Comparison of ENCODE assay signal across 11 cellular contexts in genomic region chr18:45449761-45450227, GRCh38.
A peak's percentile ranks its signal among the peaks of the same experiment; 100 is the strongest.
DNase-seq lines count a peak whose midpoint lies in the region; ATAC-seq and TF ChIP-seq lines count a peak whose summit lies in the region.
"Had no signal": no experiment of that assay in that cellular context is flagged by ENCODE, and none has a peak within 500 bp of the region (broad histone marks: within the 10 kb centered on the region; RNA-seq: fewer than 3 reads in every experiment).

No MANE protein-coding gene starts in this region.

- no peak overlapping the region for H3K4me2 ChIP-seq in MM.1S (ENCODE audit: low read depth, low read length)

- H3K4me1 Mint-ChIP-seq in activated T-cell treated with anti-CD3 and anti-CD28 coated beads, Interleukin-2, amount 50 U/mL, for 24 hours (ENCODE audit: low read depth), result no peaks in the 10 kb centered on the region

- peak; percentile 83 to 89 for ATAC-seq in right cardiac atrium
- ATAC-seq in gastrocnemius medialis, result peak; percentile 81 to 85
- no peak for ATAC-seq in HG03442 (IDR thresholded peaks at IDR 0.05; ENCODE audit: unreplicated experiment)
- ATAC-seq: PC-3 had no signal

- H3K36me3 ChIP-seq in gastrocnemius medialis (no peaks in the 10 kb centered on the region), MM.1S (replicated peaks; ENCODE audit: insufficient read depth, low read length) (no peaks in the 10 kb centered on the region)

- H3F3A ChIP-seq in MM.1S (ENCODE audit: insufficient read depth, low read length), result no peaks in the 10 kb centered on the region

- intact Hi-C loops in right cardiac atrium (cut with DNase I), result loop anchor here in 2 of 4 donors (10.0 kb wide), 2 partner anchors 65 to 75 kb away; no protein-coding TSS in a partner anchor
- intact Hi-C loops in gastrocnemius medialis (cut with DNase I; ENCODE audit: low total_unique reads), result no loop called here

- H3K27me3 Mint-ChIP-seq in activated T-cell treated with anti-CD3 and anti-CD28 coated beads, Interleukin-2, amount 50 U/mL, for 24 hours, result peaks cover 21% of the 10 kb centered on the region

- H2AFZ ChIP-seq in MM.1S (ENCODE audit: low read length), result no peak overlapping the region

- H3K4me3 ChIP-seq in right cardiac atrium (ENCODE audit: low read length), result no peak overlapping the region
- H3K4me3 ChIP-seq in gastrocnemius medialis, result no peak overlapping the region
- H3K4me3 ChIP-seq in MM.1S (ENCODE audit: low read length), result no peak overlapping the region

- no peaks in the 10 kb centered on the region for H3K9me2 ChIP-seq in MM.1S (replicated peaks; ENCODE audit: insufficient read depth, low read length)

- no peaks in the 10 kb centered on the region for H3K79me2 ChIP-seq in MM.1S (ENCODE audit: low read length)

- peak overlapping the region; percentile 3 for H3K27ac ChIP-seq in right cardiac atrium (ENCODE audit: low read length)
- H3K27ac ChIP-seq in gastrocnemius medialis, result peak overlapping the region in 3 of 4 donors; percentile 41 to 58 (median 47)
- no peak overlapping the region for H3K27ac ChIP-seq in MM.1S (ENCODE audit: low read length)

- H3K9me3 Mint-ChIP-seq in activated T-cell treated with anti-CD3 and anti-CD28 coated beads, Interleukin-2, amount 50 U/mL, for 24 hours, result no peaks in the 10 kb centered on the region
- H3K9me3 Mint-ChIP-seq: neural crest cell had no signal

- 30% methylated on average over 6 of the region's 6 CpGs for WGBS in right cardiac atrium

- no peaks in the 10 kb centered on the region for H3K9me3 ChIP-seq in right cardiac atrium (ENCODE audit: control insufficient read depth, low read length)
- no peaks in the 10 kb centered on the region for H3K9me3 ChIP-seq in gastrocnemius medialis
- no peaks in the 10 kb centered on the region for H3K9me3 ChIP-seq in MM.1S (replicated peaks; ENCODE audit: insufficient read depth, low read length)

- in situ Hi-C loops in gastrocnemius medialis (cut with MboI; ENCODE audit: low sequenced_read_pairs in 4 of 4), result no loop called here

- no peak overlapping the region for H3K9ac ChIP-seq in MM.1S (ENCODE audit: low read length)

- TF ChIP-seq CTCF in gastrocnemius medialis (IDR thresholded peaks at IDR 0.05 in 4 of 5, conservative IDR thresholded peaks at IDR 0.05 in 1 of 5), result no peak
- no peak for TF ChIP-seq CTCF in MM.1S (IDR thresholded peaks at IDR 0.05; ENCODE audit: low read length)

- TF ChIP-seq POLR2A in gastrocnemius medialis (IDR thresholded peaks at IDR 0.05), result no peak

- H3K4me1 ChIP-seq in right cardiac atrium (ENCODE audit: control insufficient read depth, insufficient read depth, low read length), result no peaks in the 10 kb centered on the region
- peaks cover 0 to 12% of the 10 kb centered on the region in 2 donors for H3K4me1 ChIP-seq in gastrocnemius medialis
- no peaks in the 10 kb centered on the region for H3K4me1 ChIP-seq in MM.1S (ENCODE audit: low read length)

- no peak overlapping the region for H3K4me3 Mint-ChIP-seq in activated T-cell treated with anti-CD3 and anti-CD28 coated beads, Interleukin-2, amount 50 U/mL, for 24 hours
- H3K4me3 Mint-ChIP-seq: neural crest cell had no signal

- peak; percentile 92 for DNase-seq in NCI-H1092 (lab: John Stamatoyannopoulos, UW)
- peak in 41 of 58 donors; percentile 7 to 72 (median 25) for DNase-seq in anterior cingulate cortex (lab: John Stamatoyannopoulos, UW)
- peak; percentile 72 to 84 (median 83) for DNase-seq in right cardiac atrium
- peak; percentile 57 for DNase-seq in gastrocnemius medialis
- no peak for DNase-seq in activated T-cell treated with anti-CD3 and anti-CD28 coated beads, Interleukin-2, amount 50 U/mL, for 24 hours
- no peak for DNase-seq in MM.1S
- DNase-seq in stimulated activated CD4-positive, alpha-beta T cell treated with anti-CD3 and anti-CD28 coated beads, Interleukin-12 subunit alpha, Interleukin-12 subunit beta, amount 100 ng/mL, for 4 hours, result no peak
- DNase-seq: effector CD4-positive, alpha-beta T cell; PC-3 had no signal

- no peak overlapping the region for H3K27ac Mint-ChIP-seq in activated T-cell treated with anti-CD3 and anti-CD28 coated beads, Interleukin-2, amount 50 U/mL, for 24 hours

- H3K27me3 ChIP-seq in right cardiac atrium (ENCODE audit: control insufficient read depth, insufficient read depth), result no peaks in the 10 kb centered on the region
- H3K27me3 ChIP-seq in gastrocnemius medialis, result no peaks in the 10 kb centered on the region
- H3K27me3 ChIP-seq in MM.1S (replicated peaks; ENCODE audit: insufficient read depth, low read length), result no peaks in the 10 kb centered on the region

- no peaks in the 10 kb centered on the region for H4K20me1 ChIP-seq in MM.1S (ENCODE audit: insufficient read depth, low read length)

- no peaks in the 10 kb centered on the region for H3K36me3 Mint-ChIP-seq in activated T-cell treated with anti-CD3 and anti-CD28 coated beads, Interleukin-2, amount 50 U/mL, for 24 hours (ENCODE audit: low read depth)

Comparison
In these comparisons a context has a peak if more than half of its experiments do, and no peak if none do; other contexts are left out.
1. DNase-seq: peak in NCI-H1092 (single experiment), anterior cingulate cortex (41 of 58), right cardiac atrium (3 of 3) and gastrocnemius medialis (2 of 2); none in activated T-cell treated with anti-CD3 and anti-CD28 coated beads, Interleukin-2, amount 50 U/mL, for 24 hours (single experiment), MM.1S (single experiment) and stimulated activated CD4-positive, alpha-beta T cell treated with anti-CD3 and anti-CD28 coated beads, Interleukin-12 subunit alpha, Interleukin-12 subunit beta, amount 100 ng/mL, for 4 hours (single experiment).